ENCODE assay signal across 13 cellular contexts in the genomic region with DNA sequence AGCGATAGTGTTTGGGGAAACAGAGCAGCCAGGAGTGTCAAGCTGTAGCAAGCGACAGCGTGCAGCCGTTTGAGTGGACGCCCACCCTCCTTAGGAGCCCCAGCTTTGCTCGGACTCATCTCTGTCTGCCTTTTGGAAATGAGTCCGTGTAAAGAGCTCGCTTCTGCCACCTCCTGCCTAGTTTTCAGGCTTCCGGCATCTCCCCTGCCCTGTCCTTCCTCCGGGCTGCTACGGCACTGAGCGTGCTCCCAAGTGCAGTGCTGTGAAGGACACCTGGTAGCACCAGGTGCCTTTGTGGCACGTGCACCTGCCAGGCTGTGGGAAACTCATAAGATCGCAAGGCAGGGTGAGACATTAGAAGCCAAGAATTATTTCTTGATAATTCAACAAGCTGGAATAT.
DNase-seq lines count a peak whose midpoint lies in the region; ATAC-seq and TF ChIP-seq lines count a peak whose summit lies in the region.
"Had no signal": no experiment of that assay in that cellular context is flagged by ENCODE, and none has a peak within 500 bp of the region (broad histone marks: within the 10 kb centered on the region; RNA-seq: fewer than 3 reads in every experiment).

No MANE protein-coding gene starts in this region.

- in situ Hi-C loops in SK-MEL-5 (cut with HindIII; ENCODE audit: low pct_unique_long_range_greater_than_20kb, low sequenced_read_pairs): no loop called here

- peak in 2 of 3 experiments; percentile 23 to 24 for DNase-seq in NCI-H1417 (lab: John Stamatoyannopoulos, UW)
- no peak for DNase-seq in NCI-H1417 treated with DMSO at 0.1 percent for 48 hours (lab: John Stamatoyannopoulos, UW)
- peak; percentile 30 for DNase-seq in SK-MEL-5 (ENCODE audit: low read depth, low spot score)
- peak; percentile 8 for DNase-seq in fibroblast of the aortic adventitia (ENCODE audit: low read depth)
- peak; percentile 79 for DNase-seq in posterior vena cava (ENCODE audit: low spot score)
- no peak for DNase-seq in HuH-7.5 (ENCODE audit: low spot score)
- no peak for DNase-seq in activated CD4-positive, CD25-positive, alpha-beta regulatory T cell (lab: John Stamatoyannopoulos, UW)
- DNase-seq: activated CD4-positive, alpha-beta T cell treated with anti-CD3 and anti-CD28 coated beads, Interleukin-2, amount 50 U/mL, for 1 hour; activated naive CD4-positive, alpha-beta T cell treated with anti-CD3 and anti-CD28 coated beads, Interleukin-2, amount 50 U/mL, for 16 hours; effector CD8-positive, alpha-beta T cell; GOT3; NCI-H146 had no signal

- no peak for ATAC-seq in GM21528 (IDR thresholded peaks at IDR 0.05; ENCODE audit: low FRiP score, unreplicated experiment)

- TF ChIP-seq CTCF in fibroblast of the aortic adventitia (IDR thresholded peaks at IDR 0.05; ENCODE audit: insufficient read depth, low read length): no peak

- no peak overlapping the region for H3K4me3 ChIP-seq in fibroblast of the aortic adventitia (ENCODE audit: low read depth, low read length)

- intact Hi-C loops in posterior vena cava (cut with DNase I): loop anchor here in 1 of 2 donors (10.0 kb wide), 1 partner anchor 120 kb away; the partner anchor contains the start of gene RNF144A

Comparison
In these comparisons a context has a peak if more than half of its experiments do, and no peak if none do; other contexts are left out.
1. DNase-seq: peak in NCI-H1417 (2 of 3), SK-MEL-5 (single experiment), fibroblast of the aortic adventitia (single experiment) and posterior vena cava (single experiment); none in NCI-H1417 treated with DMSO at 0.1 percent for 48 hours (single experiment), HuH-7.5 (single experiment) and activated CD4-positive, CD25-positive, alpha-beta regulatory T cell (0 of 4).